Comparison of ENCODE assay signal across 9 cellular contexts in genomic region chr6:139539852-139540251, GRCh38.
DNase-seq lines count a peak whose midpoint lies in the region; ATAC-seq and TF ChIP-seq lines count a peak whose summit lies in the region.
"Had no signal": no experiment of that assay in that cellular context is flagged by ENCODE, and none has a peak within 500 bp of the region (broad histone marks: within the 10 kb centered on the region; RNA-seq: fewer than 3 reads in every experiment).

No MANE protein-coding gene starts in this region.

- DNase-seq in endodermal cell (peak; percentile 75), omental fat pad (ENCODE audit: low spot score) (no peak), MM.1S (no peak), NCI-H2196 (lab: John Stamatoyannopoulos, UW; ENCODE audit: unreplicated experiment) (no peak), NCI-H2029 treated with DMSO at 0.1 percent for 48 hours (lab: John Stamatoyannopoulos, UW) (no peak)
- no peak for DNase-seq in central memory CD4-positive, alpha-beta T cell

- H3K9me2 ChIP-seq in Loucy (replicated peaks; ENCODE audit: low read depth, low read length), result no peaks in the 10 kb centered on the region
- H3K9me2 ChIP-seq in MM.1S (replicated peaks; ENCODE audit: insufficient read depth, low read length), result no peaks in the 10 kb centered on the region

- peaks cover 36% of the 10 kb centered on the region for H3K4me1 Mint-ChIP-seq in endodermal cell

- H3K9me3 ChIP-seq in Loucy (ENCODE audit: insufficient read depth, low read depth, low read length), result no peaks in the 10 kb centered on the region
- H3K9me3 ChIP-seq in endodermal cell (ENCODE audit: control insufficient read depth, low read length), result no peaks in the 10 kb centered on the region
- H3K9me3 ChIP-seq in MM.1S (replicated peaks; ENCODE audit: insufficient read depth, low read length), result no peaks in the 10 kb centered on the region

- H3K4me3 Mint-ChIP-seq in endodermal cell, result no peak overlapping the region

- TF ChIP-seq CTCF in Loucy (conservative IDR thresholded peaks at IDR 0.05; ENCODE audit: low read length) (no peak), endodermal cell (conservative IDR thresholded peaks at IDR 0.05) (no peak), omental fat pad (IDR thresholded peaks at IDR 0.05) (no peak), MM.1S (IDR thresholded peaks at IDR 0.05; ENCODE audit: low read length) (no peak)

- H3K27me3 ChIP-seq in Loucy (ENCODE audit: insufficient read depth, low read length, poor library complexity, severe bottlenecking) (no peaks in the 10 kb centered on the region), endodermal cell (ENCODE audit: control insufficient read depth, insufficient read depth, low read length, poor library complexity, severe bottlenecking) (no peaks in the 10 kb centered on the region), MM.1S (replicated peaks; ENCODE audit: insufficient read depth, low read length) (no peaks in the 10 kb centered on the region)

- no peaks in the 10 kb centered on the region for H3K9me3 Mint-ChIP-seq in endodermal cell

- no peaks in the 10 kb centered on the region for H3K36me3 Mint-ChIP-seq in endodermal cell (ENCODE audit: low read depth)

- H3K9ac ChIP-seq in Loucy (ENCODE audit: low read depth, low read length, poor library complexity, severe bottlenecking) (no peak overlapping the region), endodermal cell (ENCODE audit: extremely low read depth, low read length, poor library complexity, severe bottlenecking) (no peak overlapping the region), MM.1S (ENCODE audit: low read length) (no peak overlapping the region)
- H3K9ac ChIP-seq: parathyroid adenoma had no signal

- peak overlapping the region; percentile 55; the same call in 1 of the 2 replicates for H2AFZ ChIP-seq in Loucy (ENCODE audit: low read length)
- no peak overlapping the region for H2AFZ ChIP-seq in MM.1S (ENCODE audit: low read length)

- WGBS in endodermal cell (ENCODE audit: insufficient coverage in 1 of 2, insufficient read length in 1 of 2), 2 experiments, result 81 to 91% methylated on average over 11 to 12 of the region's 12 CpGs

- H3K4me1 ChIP-seq in Loucy (ENCODE audit: insufficient read depth, low read length, poor library complexity, severe bottlenecking) (peaks cover under 1% of the 10 kb centered on the region), endodermal cell (ENCODE audit: control insufficient read depth, insufficient read depth, low read length) (peaks cover 9% of the 10 kb centered on the region), MM.1S (ENCODE audit: low read length) (peaks cover 3% of the 10 kb centered on the region; the same call in 1 of the 2 replicates)

- no peak overlapping the region for H3K4me3 ChIP-seq in Loucy (ENCODE audit: low read length, poor library complexity, severe bottlenecking)
- no peak overlapping the region for H3K4me3 ChIP-seq in endodermal cell (ENCODE audit: low read length)
- H3K4me3 ChIP-seq in MM.1S (ENCODE audit: low read length), result no peak overlapping the region

- H3F3A ChIP-seq in Loucy (ENCODE audit: low read depth), result no peaks in the 10 kb centered on the region
- H3F3A ChIP-seq in MM.1S (ENCODE audit: insufficient read depth, low read length), result no peaks in the 10 kb centered on the region

- no peak overlapping the region for H3K27ac Mint-ChIP-seq in endodermal cell

- no peak overlapping the region for H3K4me2 ChIP-seq in Loucy (ENCODE audit: low read depth, low read length, poor library complexity, severe bottlenecking)
- no peak overlapping the region for H3K4me2 ChIP-seq in MM.1S (ENCODE audit: low read depth, low read length)

- H4K20me1 ChIP-seq in Loucy (ENCODE audit: insufficient read depth, low read length, poor library complexity, severe bottlenecking) (no peaks in the 10 kb centered on the region), MM.1S (ENCODE audit: insufficient read depth, low read length) (no peaks in the 10 kb centered on the region)

- ATAC-seq in GM18873 (IDR thresholded peaks at IDR 0.05; ENCODE audit: low FRiP score, unreplicated experiment) (peak; percentile 18), omental fat pad (ENCODE audit: low FRiP score) (peak; percentile 83)

- no peaks in the 10 kb centered on the region for H3K36me3 ChIP-seq in Loucy (ENCODE audit: insufficient read depth, low read length)
- no peaks in the 10 kb centered on the region for H3K36me3 ChIP-seq in endodermal cell (ENCODE audit: control insufficient read depth, insufficient read depth, low read length)
- no peaks in the 10 kb centered on the region for H3K36me3 ChIP-seq in MM.1S (replicated peaks; ENCODE audit: insufficient read depth, low read length)

- H3K79me2 ChIP-seq in Loucy (ENCODE audit: insufficient read depth, low read length) (no peaks in the 10 kb centered on the region), MM.1S (ENCODE audit: low read length) (no peaks in the 10 kb centered on the region)
- H3K79me2 ChIP-seq: parathyroid adenoma had no signal

- no peak overlapping the region for H3K27ac ChIP-seq in endodermal cell (ENCODE audit: low read depth, low read length)
- H3K27ac ChIP-seq in MM.1S (ENCODE audit: low read length), result no peak overlapping the region

- H3K27me3 Mint-ChIP-seq in endodermal cell (ENCODE audit: insufficient read depth), result peaks cover 5% of the 10 kb centered on the region
